ENCODE assay signal across 8 cellular contexts in the genomic region with DNA sequence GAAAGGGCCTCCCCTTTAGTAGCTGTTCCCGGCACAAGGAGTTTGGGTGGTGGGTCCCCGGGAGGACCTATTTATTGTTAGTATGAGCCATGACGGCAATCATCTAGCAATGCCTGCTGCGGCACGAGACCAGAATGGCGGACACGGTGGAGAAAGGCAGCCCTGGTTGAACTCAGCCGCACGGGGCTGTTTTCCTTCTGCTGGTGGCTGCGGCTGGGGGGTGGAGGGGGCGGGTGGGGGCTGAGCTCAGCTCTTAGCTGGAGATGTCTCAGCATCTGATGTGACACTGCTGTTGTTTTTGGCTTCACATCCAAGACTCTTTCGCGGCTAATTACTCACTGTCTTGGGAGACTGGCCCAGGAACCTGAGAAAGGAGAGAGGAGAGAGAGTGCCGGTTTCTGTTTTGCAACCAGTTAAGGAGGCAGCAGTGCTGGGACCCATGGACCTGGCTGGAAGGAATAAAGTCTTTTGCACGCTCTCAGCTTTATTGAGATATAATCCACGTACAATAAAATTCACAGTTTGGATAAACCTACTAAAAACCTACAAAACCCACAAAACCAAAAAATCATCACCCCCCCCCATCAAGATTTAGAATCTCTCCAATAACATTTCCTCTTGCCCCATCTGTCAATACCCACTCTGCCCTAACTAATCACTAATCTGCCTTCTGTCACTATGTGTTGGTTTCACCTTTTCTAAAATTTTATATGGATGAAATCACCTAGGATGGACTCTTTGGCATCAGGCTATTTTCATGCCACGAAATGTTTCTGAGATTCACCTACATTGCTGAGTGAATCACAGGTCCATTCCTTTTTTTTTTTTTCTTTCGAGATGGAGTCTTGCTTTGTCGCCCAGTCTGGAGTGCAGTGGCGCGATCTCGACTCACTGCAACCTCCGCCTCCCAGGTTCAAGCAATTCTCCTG.
DNase-seq lines count a peak whose midpoint lies in the region; TF ChIP-seq lines count a peak whose summit lies in the region.

No MANE protein-coding gene starts in this region.

- CTCF ChIA-PET in BJ (lab: Yijun Ruan, JAX) (interaction anchor here (0.6 kb wide), 1 partner anchor 16 kb away, joined by 3 read pairs; no protein-coding TSS in a partner anchor), RWPE1 (lab: Yijun Ruan, JAX) (interaction anchor here (0.5 to 0.6 kb wide), 2 partner anchors 138 to 425 kb away, joined by 3 read pairs; a partner anchor contains a TSS)

- no peaks in the 10 kb centered on the region for H4K20me1 ChIP-seq in Karpas-422 (ENCODE audit: insufficient read depth, low read depth, low read length)

- peak overlapping the region; percentile 4 for H3K4me3 ChIP-seq in BJ (ENCODE audit: low read depth, low read length)
- peak overlapping the region; percentile 52 for H3K4me3 ChIP-seq in fibroblast of the aortic adventitia (ENCODE audit: low read depth, low read length)
- peak overlapping the region; percentile 14 to 15 for H3K4me3 ChIP-seq in prostate gland
- no peak overlapping the region for H3K4me3 ChIP-seq in Karpas-422 (ENCODE audit: low read length)

- no peak overlapping the region for H3K9ac ChIP-seq in Karpas-422 (ENCODE audit: low read length)

- peak; percentile 65 for DNase-seq in BJ (ENCODE audit: low read depth)
- peak; percentile 92 for DNase-seq in RWPE1 (ENCODE audit: low spot score)
- DNase-seq in fibroblast of the aortic adventitia (ENCODE audit: low read depth): peak; percentile 95
- DNase-seq in prostate gland (ENCODE audit: low spot score): peak; percentile 69
- DNase-seq in NCI-H1105 (lab: John Stamatoyannopoulos, UW): no peak
- no peak for DNase-seq in Karpas-422
- DNase-seq in activated CD4-positive, alpha-beta T cell treated with anti-CD3 and anti-CD28 coated beads for 48 hours: no peak
- no peak for DNase-seq in GM13977 (ENCODE audit: low spot score)

- H3K9me3 ChIP-seq in prostate gland (no peaks in the 10 kb centered on the region), Karpas-422 (ENCODE audit: low read length) (no peaks in the 10 kb centered on the region)

- no peaks in the 10 kb centered on the region for H3K79me2 ChIP-seq in Karpas-422 (ENCODE audit: low read length)

- POLR2A ChIA-PET in BJ (lab: Charles Lee): no interaction called here
- POLR2A ChIA-PET in RWPE1 (lab: Yijun Ruan, JAX; ENCODE audit: low non-redundant PET): no interaction called here

- peak overlapping the region; percentile 85 for H3K27ac ChIP-seq in RWPE1
- H3K27ac ChIP-seq in prostate gland: peak overlapping the region; percentile 74 to 82
- no peak overlapping the region for H3K27ac ChIP-seq in Karpas-422 (ENCODE audit: low read length)

- TF ChIP-seq CTCF in BJ (IDR thresholded peaks at IDR 0.05; ENCODE audit: insufficient read depth, low read depth, low read length): no peak
- no peak for TF ChIP-seq CTCF in RWPE1 (conservative IDR thresholded peaks at IDR 0.05; ENCODE audit: low read depth)
- TF ChIP-seq CTCF in fibroblast of the aortic adventitia (IDR thresholded peaks at IDR 0.05; ENCODE audit: insufficient read depth, low read length): no peak
- TF ChIP-seq CTCF in prostate gland (IDR thresholded peaks at IDR 0.05): no peak
- no peak for TF ChIP-seq CTCF in GM13977 (IDR thresholded peaks at IDR 0.05; ENCODE audit: extremely low read depth, insufficient read depth, missing control alignments)

- no peak for TF ChIP-seq POLR2A in prostate gland (IDR thresholded peaks at IDR 0.05)

- in situ Hi-C loops in GM13977 (cut with MboI; ENCODE audit: low pct_unique_long_range_greater_than_20kb, low sequenced_read_pairs, unreplicated experiment): no loop called here

- H3K36me3 ChIP-seq in BJ (ENCODE audit: control insufficient read depth, insufficient read depth, low read length) (no peaks in the 10 kb centered on the region), prostate gland (no peaks in the 10 kb centered on the region), Karpas-422 (ENCODE audit: insufficient read depth, low read length) (no peaks in the 10 kb centered on the region)

- 34% methylated on average over 21 of the region's 23 CpGs for WGBS in prostate gland

- H3K4me2 ChIP-seq in Karpas-422 (ENCODE audit: low read depth, low read length, poor library complexity, severe bottlenecking): no peak overlapping the region

- H3K27me3 ChIP-seq in BJ (ENCODE audit: control insufficient read depth, insufficient read depth, low read length) (peaks cover 11% of the 10 kb centered on the region), prostate gland (replicated peaks; ENCODE audit: insufficient read depth) (no peaks in the 10 kb centered on the region), Karpas-422 (ENCODE audit: low read length) (no peaks in the 10 kb centered on the region)

- intact Hi-C loops in prostate gland (cut with DNase I): loop anchor here (5.0 kb wide), 2 partner anchors 83 to 103 kb away; a partner anchor contains a TSS

- peaks cover 18% of the 10 kb centered on the region for H3K4me1 ChIP-seq in prostate gland (replicated peaks)
- H3K4me1 ChIP-seq in Karpas-422 (ENCODE audit: low read length): no peaks in the 10 kb centered on the region

- H3K9me2 ChIP-seq in Karpas-422 (replicated peaks; ENCODE audit: insufficient read depth, low read length): no peaks in the 10 kb centered on the region

- no peak overlapping the region for H2AFZ ChIP-seq in Karpas-422 (ENCODE audit: low read length)

Comparison
In these comparisons a context has a peak if more than half of its experiments do, and no peak if none do; other contexts are left out.
1. DNase-seq: peak in BJ (single experiment), RWPE1 (single experiment), fibroblast of the aortic adventitia (single experiment) and prostate gland (single experiment); none in NCI-H1105 (single experiment), Karpas-422 (single experiment), activated CD4-positive, alpha-beta T cell treated with anti-CD3 and anti-CD28 coated beads for 48 hours (single experiment) and GM13977 (single experiment).